1 cellular context compared by ENCODE assay signal in genomic region chr4:181289203-181289602, GRCh38.
TF ChIP-seq lines count a peak whose summit lies in the region.

No MANE protein-coding gene starts in this region.

TF ChIP-seq in GM23338, 12 proteins besides CTCF, POLR2A, EP300 and RAD21 (continued from another document):
- no peak for TF ChIP-seq ZNF462 (CRISPR knock-in tag; IDR thresholded peaks at IDR 0.05)
- TF ChIP-seq POLR2AphosphoS5 (IDR thresholded peaks at IDR 0.05; ENCODE audit: low read depth) = no peak
